1 cellular context compared by ENCODE assay signal in genomic region chrX:33465137-33465536, GRCh38.
TF ChIP-seq lines count a peak whose summit lies in the region.

No MANE protein-coding gene starts in this region.

TF ChIP-seq in GM12878, 131 proteins besides CTCF, POLR2A, EP300 and RAD21 (continued from another document):
- TF ChIP-seq ZBTB11 (CRISPR knock-in tag; IDR thresholded peaks at IDR 0.05), result no peak
- no peak for TF ChIP-seq PRDM15 (CRISPR knock-in tag; IDR thresholded peaks at IDR 0.05)
- TF ChIP-seq NFIC (IDR thresholded peaks at IDR 0.05; ENCODE audit: low read depth, low read length), result no peak
- no peak for TF ChIP-seq EED (IDR thresholded peaks at IDR 0.05; ENCODE audit: low read depth)
- TF ChIP-seq BHLHE40 (IDR thresholded peaks at IDR 0.05; ENCODE audit: borderline replicate concordance in 1 of 2, low read depth in 2 of 2, low read length in 1 of 2), result no peak
- no peak for TF ChIP-seq ZSCAN29 (IDR thresholded peaks at IDR 0.05)
- TF ChIP-seq CREM (IDR thresholded peaks at IDR 0.05; ENCODE audit: low read depth), result no peak
- TF ChIP-seq RELA (IDR thresholded peaks at IDR 0.05; ENCODE audit: borderline replicate concordance, partially characterized antibody), result no peak
- TF ChIP-seq SUPT20H (IDR thresholded peaks at IDR 0.05; ENCODE audit: borderline replicate concordance, control insufficient read depth, low read depth, low read length), result no peak
- no peak for TF ChIP-seq EZH2 (IDR thresholded peaks at IDR 0.05; ENCODE audit: borderline replicate concordance, control insufficient read depth, low read depth, low read length)
